8 cellular contexts compared by ENCODE assay signal in the genomic region with DNA sequence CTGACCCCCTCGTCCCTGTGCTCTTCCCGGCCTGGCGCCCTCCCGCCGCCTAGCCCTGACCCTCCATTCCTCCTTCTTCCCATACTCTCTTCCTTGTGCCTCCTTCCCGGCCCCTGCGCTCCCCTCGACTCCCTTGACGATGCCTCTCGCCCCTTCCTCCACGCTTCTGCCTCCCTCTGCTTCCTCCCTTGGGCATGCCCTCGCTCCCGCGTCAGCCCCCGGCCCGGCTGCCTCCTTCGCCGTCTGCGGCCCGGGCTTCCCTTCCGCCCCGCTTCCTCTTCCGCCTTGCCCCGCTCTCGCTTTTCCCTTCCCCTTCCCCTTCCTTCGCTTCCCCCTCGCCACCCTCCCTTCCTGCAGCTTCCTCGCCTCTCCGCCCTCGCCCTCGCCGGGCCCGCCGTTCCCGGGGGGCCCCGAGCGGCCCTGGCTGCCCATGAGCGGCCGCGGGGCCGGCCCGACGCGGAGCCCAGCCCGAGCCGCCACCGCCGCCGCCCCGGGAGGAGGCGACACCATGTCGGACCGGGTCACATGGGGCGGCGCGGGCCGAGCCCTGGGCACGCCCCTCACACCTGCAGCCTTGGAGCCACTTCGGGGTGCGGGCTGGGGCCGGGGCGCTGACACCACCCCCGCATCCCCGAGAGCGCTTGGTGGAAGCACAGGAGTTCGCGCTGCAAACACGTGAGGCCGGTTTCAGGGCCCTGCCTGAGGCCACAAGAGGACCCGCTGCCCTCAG. TPM values are rescaled to one million over a fixed set of nuclear protein-coding genes. Genes with fewer than 3 reads are reported as not detected.
DNase-seq lines count a peak whose midpoint lies in the region; ATAC-seq and TF ChIP-seq lines count a peak whose summit lies in the region.

A gene with protein sequence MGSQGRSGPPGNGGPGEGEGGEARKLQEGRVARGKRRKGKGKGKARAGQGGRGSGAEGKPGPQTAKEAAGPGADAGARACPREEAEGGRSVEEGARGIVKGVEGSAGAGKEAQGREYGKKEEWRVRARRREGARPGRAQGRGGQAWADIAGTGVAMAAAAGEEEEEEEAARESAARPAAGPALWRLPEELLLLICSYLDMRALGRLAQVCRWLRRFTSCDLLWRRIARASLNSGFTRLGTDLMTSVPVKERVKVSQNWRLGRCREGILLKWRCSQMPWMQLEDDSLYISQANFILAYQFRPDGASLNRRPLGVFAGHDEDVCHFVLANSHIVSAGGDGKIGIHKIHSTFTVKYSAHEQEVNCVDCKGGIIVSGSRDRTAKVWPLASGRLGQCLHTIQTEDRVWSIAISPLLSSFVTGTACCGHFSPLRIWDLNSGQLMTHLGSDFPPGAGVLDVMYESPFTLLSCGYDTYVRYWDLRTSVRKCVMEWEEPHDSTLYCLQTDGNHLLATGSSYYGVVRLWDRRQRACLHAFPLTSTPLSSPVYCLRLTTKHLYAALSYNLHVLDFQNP (minus strand): TSS at position 497 of the 730 bp plus-strand sequence. CDS start 65 bp downstream, at position 432.

- H3K36me3 Mint-ChIP-seq in Caco-2 (ENCODE audit: insufficient read depth, unreplicated experiment), result peaks cover 30% of the 10 kb centered on the region

- H3K4me3 ChIP-seq in Caco-2 (ENCODE audit: low read depth, low read length) (peak within 1 kb of the TSS; percentile 85), right atrium auricular region (peak within 1 kb of the TSS; percentile 89 to 95), uterus (peak within 1 kb of the TSS; percentile 84 to 91)

- no TSS peak for BruUV-seq in Caco-2 (replicated peaks; lab: Mats Ljungman, UMichigan)

- H3K4me1 Mint-ChIP-seq in Caco-2 (ENCODE audit: low read depth, unreplicated experiment), result peaks cover 6% of the 10 kb centered on the region

- peak within 1 kb of the TSS; percentile 97 for H3K4me3 Mint-ChIP-seq in Caco-2 (ENCODE audit: unreplicated experiment)

- ATAC-seq in GM19467 (IDR thresholded peaks at IDR 0.05; ENCODE audit: unreplicated experiment), result peak; percentile 63

- peak within 1 kb of the TSS; percentile 99 for H3K27ac Mint-ChIP-seq in Caco-2 (ENCODE audit: unreplicated experiment)

- H3K27me3 Mint-ChIP-seq in Caco-2 (ENCODE audit: insufficient read depth, unreplicated experiment), result no peaks in the 10 kb centered on the region

- H3K9me3 Mint-ChIP-seq in Caco-2 (ENCODE audit: unreplicated experiment), result no peaks in the 10 kb centered on the region

- DNase-seq in Caco-2 (peak; percentile 51 to 80), HS-5 (ENCODE audit: low read depth) (peak; percentile 15), amygdala (lab: John Stamatoyannopoulos, UW) (peak in 42 of 56 donors; percentile 11 to 74 (median 43)), right atrium auricular region (ENCODE audit: low spot score) (no peak), putamen (ENCODE audit: low spot score) (peak; percentile 41), uterus (peak; percentile 27 to 52)

- H3K36me3 ChIP-seq in Caco-2 (ENCODE audit: control insufficient read depth, insufficient read depth, low read length) (no peaks in the 10 kb centered on the region), right atrium auricular region (no peaks in the 10 kb centered on the region), uterus (no peaks in the 10 kb centered on the region)

- H3K9me3 ChIP-seq in Caco-2 (no peaks in the 10 kb centered on the region), right atrium auricular region (no peaks in the 10 kb centered on the region), uterus (no peaks in the 10 kb centered on the region)

- TF ChIP-seq CTCF in Caco-2 (IDR thresholded peaks at IDR 0.05; ENCODE audit: insufficient read depth in 1 of 2, low read depth in 1 of 2, low read length in 1 of 2, severe bottlenecking in 1 of 2, unreplicated experiment in 1 of 2) (no peak), right atrium auricular region (IDR thresholded peaks at IDR 0.05) (no peak), uterus (IDR thresholded peaks at IDR 0.05) (peak in 1 of 4 experiments; percentile 14)

- H3K27ac ChIP-seq in right atrium auricular region, result peak within 1 kb of the TSS; percentile 97 to 98
- peak within 1 kb of the TSS; percentile 98 to 99 for H3K27ac ChIP-seq in uterus

- intact Hi-C loops in Caco-2 (cut with micrococcal nuclease; ENCODE audit: unreplicated experiment) (no loop called here), uterus (cut with DNase I; ENCODE audit: low total_unique reads) (no loop called here)
- intact Hi-C loops in T-helper 1 cell treated with Interleukin-12 subunit alpha and Interleukin-12 subunit beta and Interleukin-4 antibody, amounts not matched to agents 30 ng/mL and 1 ng/mL, for 36 hours (cut with micrococcal nuclease), result loop anchor here (1.0 to 10.0 kb wide), 8 partner anchors 8 to 708 kb away; partner anchors contain the start of genes ARMH3, KAZALD1, MRPL43 and PDZD7

- POLR2A ChIA-PET in Caco-2 (lab: Charles Lee), result interaction anchor here (0.6 kb wide), 2 partner anchors 124 kb away, joined by 3 read pairs; no protein-coding TSS in a partner anchor

- H3K27me3 ChIP-seq in Caco-2 (replicated peaks; ENCODE audit: control insufficient read depth, insufficient read depth, low read length), result no peaks in the 10 kb centered on the region
- H3K27me3 ChIP-seq in right atrium auricular region, result no peaks in the 10 kb centered on the region
- H3K27me3 ChIP-seq in uterus, result no peaks in the 10 kb centered on the region

- CTCF ChIA-PET in Caco-2 (lab: Charles Lee), result interaction anchor here (0.6 kb wide), 1 partner anchor 91 kb away, joined by 3 read pairs; no protein-coding TSS in a partner anchor

- peaks cover 13% of the 10 kb centered on the region; the same call in 1 of the 2 replicates for H3K4me1 ChIP-seq in Caco-2
- peaks cover 0 to 36% of the 10 kb centered on the region in 2 donors for H3K4me1 ChIP-seq in right atrium auricular region
- peaks cover 0 to 9% of the 10 kb centered on the region in 2 donors for H3K4me1 ChIP-seq in uterus

- peak; percentile 32 to 42 for TF ChIP-seq POLR2A in uterus (IDR thresholded peaks at IDR 0.05)

RNA-seq across cellular contexts. Expression of the gene that starts here (rescaled TPM):
- total RNA-seq in Caco-2 (2022) (40.7 and 44.0 TPM in 2 replicates), right atrium auricular region (10 to 100 TPM; 75.2 to 95.1 TPM), uterus (10 to 100 TPM; 45.1 to 94.7 (median 64.3) TPM)
- 44.0 and 44.2 TPM in 2 replicates for total RNA-seq in T-helper 1 cell treated with Interleukin-12 subunit alpha and Interleukin-12 subunit beta and Interleukin-4 antibody, amounts not matched to agents 30 ng/mL and 1 ng/mL, for 36 hours
